9 cellular contexts compared by ENCODE assay signal in the genomic region with DNA sequence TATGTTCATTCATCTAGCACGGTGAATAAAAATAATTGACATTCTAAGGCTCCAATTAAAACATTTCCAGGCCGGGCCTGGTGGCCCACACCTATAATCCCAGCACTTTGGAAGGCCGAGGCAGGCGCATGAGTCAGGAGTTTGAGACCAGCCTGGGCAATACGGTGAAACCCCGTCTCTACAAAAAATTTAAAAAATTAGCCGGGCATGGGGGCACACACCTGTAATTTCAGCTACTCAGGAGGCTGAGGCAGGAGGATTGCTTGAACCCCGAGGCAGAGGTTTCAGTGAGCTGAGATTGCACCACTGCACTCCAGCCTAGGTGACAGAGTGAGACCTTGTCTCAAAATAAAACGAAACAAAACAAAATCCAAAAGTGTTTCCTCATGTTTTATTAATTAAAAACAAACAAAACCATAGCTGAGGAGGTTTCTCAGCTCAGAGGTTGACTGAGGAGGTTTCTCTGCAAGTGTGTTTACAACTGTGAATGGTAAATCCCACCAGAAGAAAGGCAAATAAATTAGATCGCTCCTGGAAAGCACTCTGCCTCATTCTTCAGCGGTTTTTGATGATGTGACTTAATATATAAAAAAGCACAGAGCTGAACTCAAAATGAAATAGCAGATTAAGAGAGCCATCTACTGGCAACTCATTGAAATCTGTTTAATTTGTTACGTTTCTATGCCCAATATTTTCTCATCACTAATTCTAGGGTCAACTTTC. TPM values are rescaled to one million over a fixed set of nuclear protein-coding genes. Genes with fewer than 3 reads are reported as not detected.
DNase-seq lines count a peak whose midpoint lies in the region; ATAC-seq and TF ChIP-seq lines count a peak whose summit lies in the region.
"Had no signal": no experiment of that assay in that cellular context is flagged by ENCODE, and none has a peak within 500 bp of the region (broad histone marks: within the 10 kb centered on the region; RNA-seq: fewer than 3 reads in every experiment).

No MANE protein-coding gene starts in this region.

- H3K23ac ChIP-seq in IMR-90 (ENCODE audit: low read depth, low read length), result no peak overlapping the region

- H2BK5ac ChIP-seq in IMR-90 (ENCODE audit: low read depth, low read length, poor library complexity, severe bottlenecking), result no peak overlapping the region

- no peaks in the 10 kb centered on the region for H3K27me3 ChIP-seq in IMR-90 (ENCODE audit: control insufficient read depth, insufficient read depth, low read length)
- H3K27me3 ChIP-seq in Peyer's patch, result no peaks in the 10 kb centered on the region
- H3K27me3 ChIP-seq in neural cell (ENCODE audit: insufficient read depth, low read depth, low read length), result no peaks in the 10 kb centered on the region

- H3K9me2 ChIP-seq in neural cell (ENCODE audit: insufficient read depth, low read length), result no peaks in the 10 kb centered on the region

- H2BK120ac ChIP-seq in IMR-90 (ENCODE audit: low read depth, low read length), result no peak overlapping the region

- dilution Hi-C loops in IMR-90 (cut with HindIII; ENCODE audit: low sequenced_read_pairs, unreplicated experiment), result no loop called here

- H2AFZ ChIP-seq in IMR-90 (replicated peaks; ENCODE audit: low read length, poor library complexity), result no peak overlapping the region
- no peak overlapping the region for H2AFZ ChIP-seq in neural cell (ENCODE audit: low read depth, low read length)

- WGBS in IMR-90 (ENCODE audit: extremely low coverage in 2 of 2, insufficient read length in 1 of 2), 2 experiments, result 95% methylated on average over 4 of the region's 12 CpGs; no CpG with 5 or more reads in 1 of the 2 experiments

- H4K91ac ChIP-seq in IMR-90 (ENCODE audit: insufficient read depth, low read depth, low read length), result no peak overlapping the region

- H3K9me3 Mint-ChIP-seq in stimulated activated effector memory CD8-positive, alpha-beta T cell treated with anti-CD3 and anti-CD28 coated beads, Interleukin-12 subunit alpha, Interleukin-12 subunit beta, amount 100 ng/mL, for 72 hours, result no peaks in the 10 kb centered on the region

- CTCF ChIA-PET in IMR-90 (lab: Yijun Ruan, JAX), result interaction anchor here (0.5 to 1.9 kb wide), 14 partner anchors 9 to 570 kb away, joined by 3 to 12 read pairs (median 3); no protein-coding TSS in a partner anchor

- H3K27ac ChIP-seq in IMR-90 (ENCODE audit: insufficient read depth, low read length) (no peak overlapping the region), Peyer's patch (no peak overlapping the region), neural cell (ENCODE audit: low read length) (no peak overlapping the region)
- H3K27ac ChIP-seq: skin epidermis had no signal

- H3K9me3 ChIP-seq in IMR-90 (ENCODE audit: control insufficient read depth, insufficient read depth, low read length), result no peaks in the 10 kb centered on the region
- no peaks in the 10 kb centered on the region for H3K9me3 ChIP-seq in Peyer's patch
- no peaks in the 10 kb centered on the region for H3K9me3 ChIP-seq in neural cell (ENCODE audit: low read length)

- H4K20me1 ChIP-seq in IMR-90 (ENCODE audit: insufficient read depth, low read length) (no peaks in the 10 kb centered on the region), neural cell (ENCODE audit: insufficient read depth) (no peaks in the 10 kb centered on the region)

- H3K36me3 ChIP-seq in IMR-90 (ENCODE audit: control insufficient read depth, insufficient read depth, low read length), result no peaks in the 10 kb centered on the region
- no peaks in the 10 kb centered on the region for H3K36me3 ChIP-seq in Peyer's patch
- no peaks in the 10 kb centered on the region for H3K36me3 ChIP-seq in neural cell (ENCODE audit: insufficient read depth, low read length)

- no peak overlapping the region for H3K27ac Mint-ChIP-seq in stimulated activated effector memory CD8-positive, alpha-beta T cell treated with anti-CD3 and anti-CD28 coated beads, Interleukin-12 subunit alpha, Interleukin-12 subunit beta, amount 100 ng/mL, for 72 hours

- TF ChIP-seq CTCF in IMR-90 (conservative IDR thresholded peaks at IDR 0.05; ENCODE audit: low read depth, low read length), result peak; percentile 71
- peak in 5 of 6 experiments; percentile 4 to 79 (median 69) for TF ChIP-seq CTCF in Peyer's patch (IDR thresholded peaks at IDR 0.05)
- peak; percentile 84 for TF ChIP-seq CTCF in neural cell (IDR thresholded peaks at IDR 0.05; ENCODE audit: poor library complexity, severe bottlenecking)

- intact Hi-C loops in IMR-90 (cut with micrococcal nuclease), result loop anchor here (1.0 to 2.0 kb wide), 6 partner anchors 56 to 571 kb away; a partner anchor contains a TSS

- H2BK15ac ChIP-seq in IMR-90 (ENCODE audit: low read depth, low read length), result no peak overlapping the region

- TF ChIP-seq RAD21 in IMR-90 (IDR thresholded peaks at IDR 0.05; ENCODE audit: low read length), result peak; percentile 93
- peak; percentile 88 for TF ChIP-seq RAD21 in neural cell (conservative IDR thresholded peaks at IDR 0.05)

- H3K36me3 Mint-ChIP-seq in stimulated activated effector memory CD8-positive, alpha-beta T cell treated with anti-CD3 and anti-CD28 coated beads, Interleukin-12 subunit alpha, Interleukin-12 subunit beta, amount 100 ng/mL, for 72 hours, result no peaks in the 10 kb centered on the region

- POLR2A ChIA-PET in IMR-90 (lab: Charles Lee; ENCODE audit: unreplicated experiment), result interaction anchor here (0.6 to 0.7 kb wide), 3 partner anchors 230 to 304 kb away, joined by 3 to 7 read pairs (median 4); no protein-coding TSS in a partner anchor

- no peak for TF ChIP-seq EP300 in neural cell (conservative IDR thresholded peaks at IDR 0.05; ENCODE audit: poor library complexity, severe bottlenecking)

- no peak overlapping the region for H2AK9ac ChIP-seq in IMR-90 (replicated peaks; ENCODE audit: low read depth, low read length, poor library complexity)

- H3K18ac ChIP-seq in IMR-90 (ENCODE audit: low read depth, low read length), result peak overlapping the region; percentile 4; the same call in 1 of the 2 replicates

- no peaks in the 10 kb centered on the region for H3F3A ChIP-seq in neural cell (ENCODE audit: insufficient read depth, low read length, poor library complexity, severe bottlenecking)

- H3K4me2 ChIP-seq in IMR-90 (ENCODE audit: low read depth, low read length), result peak overlapping the region; percentile 59; the same call in 1 of the 2 replicates
- H3K4me2 ChIP-seq in neural cell (ENCODE audit: low read length), result no peak overlapping the region

- H3K4me3 ChIP-seq in IMR-90 (ENCODE audit: insufficient read depth, low read depth, low read length) (no peak overlapping the region; the same call in 1 of the 2 replicates), Peyer's patch (no peak overlapping the region), neural cell (ENCODE audit: low read length) (no peak overlapping the region)

- H3K9me1 ChIP-seq in IMR-90 (ENCODE audit: insufficient read depth, low read length), result no peaks in the 10 kb centered on the region

- peak overlapping the region in 1 of 2 experiments; percentile 22; a peak in 1 of 4 replicates for H4K8ac ChIP-seq in IMR-90 (ENCODE audit: low read depth in 2 of 2, low read length in 2 of 2)

- H3K79me1 ChIP-seq in IMR-90 (ENCODE audit: low read depth in 1 of 2, low read length in 2 of 2), result no peaks in the 10 kb centered on the region

- H3K14ac ChIP-seq in IMR-90 (replicated peaks; ENCODE audit: low read depth, low read length), result 0 out of 2 replicates have a peak overlapping the region, but pooled peaks have one; percentile 73

- DNase-seq in DMS53 treated with DMSO at 0.1 percent for 48 hours (lab: John Stamatoyannopoulos, UW; ENCODE audit: unreplicated experiment), result peak; percentile 83
- DNase-seq in IMR-90, result peak; percentile 70
- no peak for DNase-seq in Peyer's patch
- DNase-seq in epidermal melanocyte (ENCODE audit: insufficient read length, low spot score), result peak; percentile 40
- DNase-seq in stimulated activated CD4-positive, alpha-beta T cell treated with anti-CD3 and anti-CD28 coated beads, Interleukin-2, amount 100 ng/mL, for 48 hours, result no peak
- DNase-seq in stimulated activated effector memory CD8-positive, alpha-beta T cell treated with anti-CD3 and anti-CD28 coated beads, Interleukin-12 subunit alpha, Interleukin-12 subunit beta, amount 100 ng/mL, for 72 hours (ENCODE audit: low spot score in 2 of 2), result no peak

- no peak for TF ChIP-seq POLR2A in IMR-90 (IDR thresholded peaks at IDR 0.05; ENCODE audit: low read depth, low read length)
- TF ChIP-seq POLR2A in Peyer's patch (IDR thresholded peaks at IDR 0.05), result no peak

- no peak overlapping the region for H3K4me3 Mint-ChIP-seq in stimulated activated effector memory CD8-positive, alpha-beta T cell treated with anti-CD3 and anti-CD28 coated beads, Interleukin-12 subunit alpha, Interleukin-12 subunit beta, amount 100 ng/mL, for 72 hours

- H3K4me1 Mint-ChIP-seq in stimulated activated effector memory CD8-positive, alpha-beta T cell treated with anti-CD3 and anti-CD28 coated beads, Interleukin-12 subunit alpha, Interleukin-12 subunit beta, amount 100 ng/mL, for 72 hours, result no peaks in the 10 kb centered on the region

- no peak overlapping the region for H4K5ac ChIP-seq in IMR-90 (ENCODE audit: low read depth, low read length)

- H2BK20ac ChIP-seq in IMR-90 (ENCODE audit: low read depth, low read length), result no peak overlapping the region

- ATAC-seq in IMR-90 (ENCODE audit: low read depth) (peak; percentile 69), HG02623 (IDR thresholded peaks at IDR 0.05; ENCODE audit: unreplicated experiment) (no peak)
- ATAC-seq in stimulated activated effector memory CD8-positive, alpha-beta T cell treated with anti-CD3 and anti-CD28 coated beads, Interleukin-12 subunit alpha, Interleukin-12 subunit beta, amount 100 ng/mL, for 72 hours, result no peak

- no peak overlapping the region for H2AK5ac ChIP-seq in IMR-90 (ENCODE audit: low read depth, low read length)

- H3K4me1 ChIP-seq in IMR-90 (ENCODE audit: control insufficient read depth, insufficient read depth, low read length), result peaks cover 4% of the 10 kb centered on the region; the same call in 1 of the 2 replicates
- H3K4me1 ChIP-seq in Peyer's patch, result no peaks in the 10 kb centered on the region

- no TSS peak for BruUV-seq in IMR-90 (replicated peaks; lab: Mats Ljungman, UMichigan)

- H3K4ac ChIP-seq in IMR-90 (ENCODE audit: low read depth, low read length), result no peak overlapping the region

- H3K9ac ChIP-seq in IMR-90 (ENCODE audit: low read depth, low read length), result no peak overlapping the region; the same call in 1 of the 2 replicates
- no peak overlapping the region for H3K9ac ChIP-seq in neural cell (ENCODE audit: low read length)

- in situ Hi-C loops in IMR-90 (cut with MboI; ENCODE audit: low sequenced_read_pairs), result loop anchor here (5.0 to 25.0 kb wide), 2 partner anchors 239 to 559 kb away; a partner anchor contains a TSS

- no peak overlapping the region for H3K56ac ChIP-seq in IMR-90 (ENCODE audit: extremely low read depth, insufficient read depth, low read length)

- no peaks in the 10 kb centered on the region for H3K79me2 ChIP-seq in neural cell (replicated peaks; ENCODE audit: insufficient read depth, low read length)

RNA-seq across cellular contexts. Expression of a gene that starts 37.7 kb away (rescaled TPM):
- total RNA-seq in IMR-90 (2012; rRNA removed) (7.2 and 9.7 TPM in 2 replicates), Peyer's patch (10 to 100 TPM in 2 of 4 donors, 1 to 10 TPM in 1, under 1 TPM in 1; 0.85 to 32.2 (median 11.7) TPM)
- polyA plus RNA-seq in IMR-90 (2012; rRNA removed) (3.8 and 4.7 TPM in 2 replicates), neural cell (11.0 and 11.7 TPM in 2 replicates)
- 0.14 and 1.1 TPM in 2 replicates for polyA plus RNA-seq in IMR-90 (2012; cell fraction: cytosol; rRNA removed)
- polyA plus RNA-seq in IMR-90 (2012; cell fraction: nucleus; rRNA removed; ENCODE audit: low replicate concordance), result 0.04 and 1.7 TPM in 2 replicates
- 12.4 and 15.4 TPM in 2 replicates for polyA minus RNA-seq in neural cell

RNA-seq across cellular contexts. Expression of a gene that starts 58.1 kb away (rescaled TPM):
- total RNA-seq in IMR-90 (2012; rRNA removed) (97.7 and 108 TPM in 2 replicates), Peyer's patch (10 to 100 TPM; 33.4 to 52.0 (median 46.8) TPM)
- polyA plus RNA-seq in IMR-90 (2012; rRNA removed) (31.9 and 38.0 TPM in 2 replicates), neural cell (129 and 140 TPM in 2 replicates)
- 10.5 and 16.0 TPM in 2 replicates for polyA plus RNA-seq in IMR-90 (2012; cell fraction: cytosol; rRNA removed)
- 8.5 and 49.0 TPM in 2 replicates for polyA plus RNA-seq in IMR-90 (2012; cell fraction: nucleus; rRNA removed; ENCODE audit: low replicate concordance)
- 230 and 251 TPM in 2 replicates for polyA minus RNA-seq in neural cell

Comparison
In these comparisons a context has a peak if more than half of its experiments do, and no peak if none do; other contexts are left out.
1. DNase-seq: peak in DMS53 treated with DMSO at 0.1 percent for 48 hours (single experiment), IMR-90 (single experiment) and epidermal melanocyte (single experiment); none in Peyer's patch (0 of 3), stimulated activated CD4-positive, alpha-beta T cell treated with anti-CD3 and anti-CD28 coated beads, Interleukin-2, amount 100 ng/mL, for 48 hours (0 of 2) and stimulated activated effector memory CD8-positive, alpha-beta T cell treated with anti-CD3 and anti-CD28 coated beads, Interleukin-12 subunit alpha, Interleukin-12 subunit beta, amount 100 ng/mL, for 72 hours (0 of 2).
2. Peak in every context shown above with its lines, with median percentiles within 50 percentile points of each other: CTCF ChIP-seq.